Comparison of ENCODE assay signal across 27 cellular contexts in the genomic region with DNA sequence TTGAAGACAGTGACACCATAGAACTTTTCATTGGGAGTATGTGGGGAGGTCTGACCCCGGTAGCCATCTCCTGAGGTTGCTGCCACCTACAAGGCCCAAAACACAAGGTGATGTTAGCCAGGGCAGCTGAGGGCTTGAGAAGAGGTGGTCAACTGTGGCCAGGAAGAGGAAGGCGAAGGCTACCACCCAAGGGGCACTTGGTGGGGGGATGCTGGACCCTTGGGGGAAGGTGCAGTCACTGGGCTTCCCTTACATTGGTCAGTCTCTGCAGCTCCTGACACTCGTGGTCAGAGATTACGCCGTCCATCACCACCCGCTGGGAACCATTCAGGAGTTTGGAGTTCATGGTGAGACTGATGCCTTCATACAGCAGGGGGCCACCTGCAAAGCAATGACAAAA. TPM values are rescaled to one million over a fixed set of nuclear protein-coding genes. Genes with fewer than 3 reads are reported as not detected.
"Had no signal": no experiment of that assay in that cellular context is flagged by ENCODE, and none has a peak within 500 bp of the region (broad histone marks: within the 10 kb centered on the region; RNA-seq: fewer than 3 reads in every experiment).

No MANE protein-coding gene starts in this region.

- H3K4me3 Mint-ChIP-seq: immature natural killer cell; memory B cell; natural killer cell treated with Interleukin-12 subunit alpha and Interleukin-12 subunit beta and Interleukin-15 and Interleukin-18, amount 100 ng/mL, for 72 hours; stimulated activated memory B cell treated with anti-CD40 and anti-IgM and Interleukin-4, amounts not matched to agents 10 μg/mL and 1 μg/mL and 100 μg/mL, for 72 hours; stimulated activated naive CD8-positive, alpha-beta T cell treated with anti-CD3 and anti-CD28 coated beads, Interleukin-15, Interleukin-2, amounts not matched to agents 100 ng/mL and 50 ng/mL, for 24 hours had no signal

- DNase-seq: effector CD4-positive, alpha-beta T cell; immature natural killer cell; left ventricle myocardium inferior; lower lobe of right lung; midbrain; occipital lobe; psoas muscle; retina; right lobe of liver; stimulated activated CD4-positive, alpha-beta T cell treated with anti-CD3 and anti-CD28 coated beads, Interleukin-4, amount 100 ng/mL, for 1 hour; stimulated activated CD8-positive, alpha-beta memory T cell treated with anti-CD3 and anti-CD28 coated beads, Interleukin-4, amount 100 ng/mL, for 48 hours; trophoblast cell had no signal

- H3K9me3 ChIP-seq: left ventricle myocardium inferior, lower lobe of right lung, psoas muscle, right lobe of liver, thoracic aorta had no signal

- H3K27ac ChIP-seq: coronary artery, left ventricle myocardium inferior, lower lobe of right lung, parathyroid adenoma, psoas muscle, right lobe of liver, thoracic aorta had no signal

- ATAC-seq: esophagus mucosa; lower lobe of right lung; natural killer cell treated with Interleukin-12 subunit alpha and Interleukin-12 subunit beta and Interleukin-15 and Interleukin-18, amount 100 ng/mL, for 72 hours; psoas muscle; right lobe of liver; stimulated activated memory B cell treated with anti-CD40 and anti-IgM and Interleukin-4, amounts not matched to agents 10 μg/mL and 1 μg/mL and 100 μg/mL, for 72 hours had no signal

- H3K27me3 ChIP-seq: right lobe of liver had no signal

- H3K9me3 Mint-ChIP-seq: immature natural killer cell; memory B cell; natural killer cell treated with Interleukin-12 subunit alpha and Interleukin-12 subunit beta and Interleukin-15 and Interleukin-18, amount 100 ng/mL, for 72 hours had no signal

- H3K27me3 Mint-ChIP-seq: memory B cell; natural killer cell treated with Interleukin-12 subunit alpha and Interleukin-12 subunit beta and Interleukin-15 and Interleukin-18, amount 100 ng/mL, for 72 hours; stimulated activated memory B cell treated with anti-CD40 and anti-IgM and Interleukin-4, amounts not matched to agents 10 μg/mL and 1 μg/mL and 100 μg/mL, for 72 hours; stimulated activated naive CD8-positive, alpha-beta T cell treated with anti-CD3 and anti-CD28 coated beads, Interleukin-15, Interleukin-2, amounts not matched to agents 100 ng/mL and 50 ng/mL, for 24 hours had no signal

- H3K4me1 ChIP-seq: left ventricle myocardium inferior, lower lobe of right lung, parathyroid adenoma, psoas muscle, right lobe of liver had no signal

- H3K27ac Mint-ChIP-seq: immature natural killer cell; memory B cell; natural killer cell treated with Interleukin-12 subunit alpha and Interleukin-12 subunit beta and Interleukin-15 and Interleukin-18, amount 100 ng/mL, for 72 hours; stimulated activated memory B cell treated with anti-CD40 and anti-IgM and Interleukin-4, amounts not matched to agents 10 μg/mL and 1 μg/mL and 100 μg/mL, for 72 hours; stimulated activated naive CD8-positive, alpha-beta T cell treated with anti-CD3 and anti-CD28 coated beads, Interleukin-15, Interleukin-2, amounts not matched to agents 100 ng/mL and 50 ng/mL, for 24 hours had no signal

- H3K4me3 ChIP-seq: coronary artery, left ventricle myocardium inferior, lower lobe of right lung, psoas muscle, right lobe of liver, thoracic aorta had no signal

RNA-seq across cellular contexts. Expression of gene CLDN19, which starts 12.2 kb away (rescaled TPM):
- total RNA-seq: cerebellum; dermis microvascular lymphatic vessel endothelial cell; esophagus mucosa; fibroblast of lung; frontal cortex; left ventricle myocardium inferior; lower lobe of right lung; natural killer cell treated with Interleukin-12 subunit alpha and Interleukin-12 subunit beta and Interleukin-15 and Interleukin-18, amount 100 ng/mL, for 72 hours; occipital lobe; psoas muscle; subcutaneous adipose tissue had no signal
- polyA plus RNA-seq: fibroblast of lung, immature natural killer cell, keratinocyte had no signal

RNA-seq across cellular contexts. Expression of gene TMEM269, which starts 32.5 kb away (rescaled TPM):
- total RNA-seq: dermis microvascular lymphatic vessel endothelial cell, left ventricle myocardium inferior, lower lobe of right lung, urinary bladder had no signal
